21 cellular contexts compared by ENCODE assay signal in the genomic region with DNA sequence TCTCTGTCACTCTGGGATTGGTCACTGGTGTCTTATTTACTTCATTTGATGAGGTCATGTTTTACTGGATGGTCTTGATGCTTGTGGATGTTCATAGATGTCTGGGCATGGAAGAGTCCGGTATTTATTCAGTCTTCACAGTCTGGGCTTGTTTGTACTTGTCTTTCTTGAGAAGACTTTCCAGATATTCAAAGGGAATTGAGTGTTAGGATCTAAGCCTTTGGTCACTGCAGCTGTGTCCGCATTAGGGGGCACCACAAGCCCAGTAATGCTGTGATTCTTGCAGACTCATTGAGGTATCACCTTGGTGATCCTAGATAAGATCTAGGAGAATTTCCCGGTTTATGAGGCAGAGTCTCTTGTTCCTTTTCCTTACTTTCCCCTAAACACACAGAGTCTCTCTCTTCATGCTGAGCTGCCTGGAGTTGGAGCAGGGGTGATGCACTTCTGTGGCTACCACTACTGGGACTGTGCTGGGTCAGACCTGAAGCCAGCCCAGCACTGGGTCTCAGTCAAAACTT.
DNase-seq lines count a peak whose midpoint lies in the region; ATAC-seq and TF ChIP-seq lines count a peak whose summit lies in the region.
"Had no signal": no experiment of that assay in that cellular context is flagged by ENCODE, and none has a peak within 500 bp of the region (broad histone marks: within the 10 kb centered on the region; RNA-seq: fewer than 3 reads in every experiment).

No MANE protein-coding gene starts in this region.

- peaks cover 40% of the 10 kb centered on the region for H3K36me3 Mint-ChIP-seq in dendritic cell treated with granulocyte-macrophage colony-stimulating factor and Interleukin-4, amounts not matched to agents 40 ng/mL and 50 ng/mL, for 4 days (ENCODE audit: low read depth)
- H3K36me3 Mint-ChIP-seq in neural crest cell (ENCODE audit: low read depth) = peaks cover 16% of the 10 kb centered on the region
- no peaks in the 10 kb centered on the region for H3K36me3 Mint-ChIP-seq in stimulated activated effector memory CD8-positive, alpha-beta T cell treated with anti-CD3 and anti-CD28 coated beads, Interleukin-12 subunit alpha, Interleukin-12 subunit beta, amount 100 ng/mL, for 72 hours
- no peaks in the 10 kb centered on the region for H3K36me3 Mint-ChIP-seq in activated CD4-positive, alpha-beta T cell treated with anti-CD3 and anti-CD28 coated beads for 36 hours (ENCODE audit: low read depth)
- no peaks in the 10 kb centered on the region for H3K36me3 Mint-ChIP-seq in CD4-positive, alpha-beta T cell (ENCODE audit: low read depth)
- H3K36me3 Mint-ChIP-seq: activated naive CD4-positive, alpha-beta T cell treated with anti-CD3 and anti-CD28 coated beads, Interleukin-2, amount 50 U/mL, for 24 hours had no signal

- H3K9me3 ChIP-seq in HEK293 (ENCODE audit: control insufficient read depth, insufficient read depth, low read depth, low read length) = no peaks in the 10 kb centered on the region
- no peaks in the 10 kb centered on the region for H3K9me3 ChIP-seq in sigmoid colon
- H3K9me3 ChIP-seq in CD4-positive, alpha-beta T cell (ENCODE audit: control insufficient read depth, low read length) = no peaks in the 10 kb centered on the region
- H3K9me3 ChIP-seq: right atrium auricular region had no signal

- peak; percentile 8 for DNase-seq in RWPE1 (ENCODE audit: low spot score)
- DNase-seq in neural crest cell (ENCODE audit: low read depth, low spot score) = no peak
- DNase-seq in stimulated activated effector memory CD8-positive, alpha-beta T cell treated with anti-CD3 and anti-CD28 coated beads, Interleukin-12 subunit alpha, Interleukin-12 subunit beta, amount 100 ng/mL, for 72 hours (ENCODE audit: low spot score in 2 of 2) = no peak
- DNase-seq in sigmoid colon = no peak
- no peak for DNase-seq in activated CD4-positive, alpha-beta T cell treated with anti-CD3 and anti-CD28 coated beads for 36 hours
- no peak for DNase-seq in CD4-positive, alpha-beta T cell
- DNase-seq: activated CD4-positive, alpha-beta T cell treated with anti-CD3 and anti-CD28 coated beads for 1 hour; activated CD8-positive, alpha-beta memory T cell treated with anti-CD3 and anti-CD28 coated beads, Interleukin-2, amount 50 U/mL, for 4 hours; central memory CD4-positive, alpha-beta T cell; DMS153; foreskin fibroblast; NCI-H2081; NCI-H526 treated with DMSO at 0.1 percent for 48 hours; stimulated activated CD4-positive, alpha-beta T cell treated with anti-CD3 and anti-CD28 coated beads, Interleukin-2, amount 100 ng/mL, for 48 hours had no signal

- POLR2A ChIA-PET in HEK293 (lab: Yijun Ruan, JAX) (no interaction called here), RWPE1 (lab: Yijun Ruan, JAX; ENCODE audit: low non-redundant PET) (no interaction called here)
- POLR2A ChIA-PET in activated CD4-positive, alpha-beta T cell treated with anti-CD3 and anti-CD28 coated beads for 36 hours (lab: Charles Lee) = no interaction called here
- POLR2A ChIA-PET in CD4-positive, alpha-beta T cell (lab: Charles Lee) = interaction anchor here (0.6 kb wide), 1 partner anchor 105 kb away, joined by 3 read pairs; no protein-coding TSS in a partner anchor

- H3K4me3 ChIP-seq in HEK293 (ENCODE audit: low read depth, low read length) (no peak overlapping the region), sigmoid colon (no peak overlapping the region)
- H3K4me3 ChIP-seq: BLaER1, lung, right atrium auricular region had no signal

- no peak for ATAC-seq in stimulated activated effector memory CD8-positive, alpha-beta T cell treated with anti-CD3 and anti-CD28 coated beads, Interleukin-12 subunit alpha, Interleukin-12 subunit beta, amount 100 ng/mL, for 72 hours
- no peak for ATAC-seq in activated CD4-positive, alpha-beta T cell treated with anti-CD3 and anti-CD28 coated beads for 36 hours
- no peak for ATAC-seq in CD4-positive, alpha-beta T cell (ENCODE audit: poor library complexity)

- H3K27ac ChIP-seq in HEK293 (ENCODE audit: extremely low read depth, low read depth, low read length) (peak overlapping the region; percentile 56; the same call in 1 of the 2 replicates), RWPE1 (peak overlapping the region; percentile 55), sigmoid colon (no peak overlapping the region)
- H3K27ac ChIP-seq in CD4-positive, alpha-beta T cell (ENCODE audit: low read depth, low read length) = no peak overlapping the region
- H3K27ac ChIP-seq: BLaER1, right atrium auricular region had no signal

- H3K9me3 Mint-ChIP-seq in dendritic cell treated with granulocyte-macrophage colony-stimulating factor and Interleukin-4, amounts not matched to agents 40 ng/mL and 50 ng/mL, for 4 days = no peaks in the 10 kb centered on the region
- H3K9me3 Mint-ChIP-seq in neural crest cell = peaks cover 3% of the 10 kb centered on the region
- H3K9me3 Mint-ChIP-seq in stimulated activated effector memory CD8-positive, alpha-beta T cell treated with anti-CD3 and anti-CD28 coated beads, Interleukin-12 subunit alpha, Interleukin-12 subunit beta, amount 100 ng/mL, for 72 hours = no peaks in the 10 kb centered on the region
- no peaks in the 10 kb centered on the region for H3K9me3 Mint-ChIP-seq in activated CD4-positive, alpha-beta T cell treated with anti-CD3 and anti-CD28 coated beads for 36 hours (ENCODE audit: low read depth)
- H3K9me3 Mint-ChIP-seq in CD4-positive, alpha-beta T cell = no peaks in the 10 kb centered on the region
- H3K9me3 Mint-ChIP-seq: activated naive CD4-positive, alpha-beta T cell treated with anti-CD3 and anti-CD28 coated beads, Interleukin-2, amount 50 U/mL, for 24 hours; T-helper 2 cell treated with Interferon-gamma antibody and Interleukin-4, amounts not matched to agents 5 μg/mL and 100 μg/mL, for 36 hours had no signal

- no peaks in the 10 kb centered on the region for H3K27me3 ChIP-seq in sigmoid colon
- no peaks in the 10 kb centered on the region for H3K27me3 ChIP-seq in CD4-positive, alpha-beta T cell (ENCODE audit: control insufficient read depth, insufficient read depth, low read length)
- H3K27me3 ChIP-seq: BLaER1, right atrium auricular region had no signal

- TF ChIP-seq CTCF in HEK293 (tag by site-specific recombination; IDR thresholded peaks at IDR 0.05) (no peak), RWPE1 (conservative IDR thresholded peaks at IDR 0.05; ENCODE audit: low read depth) (no peak), neural crest cell (conservative IDR thresholded peaks at IDR 0.05) (no peak), sigmoid colon (IDR thresholded peaks at IDR 0.05) (no peak)
- no peak for TF ChIP-seq CTCF in CD4-positive, alpha-beta T cell (IDR thresholded peaks at IDR 0.05)

- TF ChIP-seq POLR2A in sigmoid colon (IDR thresholded peaks at IDR 0.05) = no peak

- no peaks in the 10 kb centered on the region for H3K27me3 Mint-ChIP-seq in dendritic cell treated with granulocyte-macrophage colony-stimulating factor and Interleukin-4, amounts not matched to agents 40 ng/mL and 50 ng/mL, for 4 days
- no peaks in the 10 kb centered on the region for H3K27me3 Mint-ChIP-seq in neural crest cell (ENCODE audit: low read depth)
- H3K27me3 Mint-ChIP-seq in activated CD4-positive, alpha-beta T cell treated with anti-CD3 and anti-CD28 coated beads for 36 hours = no peaks in the 10 kb centered on the region
- H3K27me3 Mint-ChIP-seq in CD4-positive, alpha-beta T cell = no peaks in the 10 kb centered on the region
- H3K27me3 Mint-ChIP-seq: activated naive CD4-positive, alpha-beta T cell treated with anti-CD3 and anti-CD28 coated beads, Interleukin-2, amount 50 U/mL, for 24 hours had no signal

- TF ChIP-seq EP300 in sigmoid colon (IDR thresholded peaks at IDR 0.05) = no peak

- intact Hi-C loops in dendritic cell treated with granulocyte-macrophage colony-stimulating factor and Interleukin-4, amounts not matched to agents 40 ng/mL and 50 ng/mL, for 4 days (cut with micrococcal nuclease) = no loop called here
- intact Hi-C loops in sigmoid colon (cut with DNase I) = no loop called here
- intact Hi-C loops in activated CD4-positive, alpha-beta T cell treated with anti-CD3 and anti-CD28 coated beads for 36 hours (cut with DNase I, micrococcal nuclease) = loop anchor here in 1 of 2 experiments (10.0 kb wide), 2 partner anchors 229 to 621 kb away; no protein-coding TSS in a partner anchor
- intact Hi-C loops in CD4-positive, alpha-beta T cell (cut with DNase I, micrococcal nuclease) = no loop called here

- H3K4me1 ChIP-seq in HEK293 (ENCODE audit: control insufficient read depth, insufficient read depth, low read length) = peaks cover 4% of the 10 kb centered on the region; the same call in 1 of the 2 replicates
- peaks cover 0 to 20% (median 8%) of the 10 kb centered on the region in 4 donors for H3K4me1 ChIP-seq in sigmoid colon
- H3K4me1 ChIP-seq: BLaER1 had no signal

- peak overlapping the region; percentile 23 for H3K27ac Mint-ChIP-seq in dendritic cell treated with granulocyte-macrophage colony-stimulating factor and Interleukin-4, amounts not matched to agents 40 ng/mL and 50 ng/mL, for 4 days
- peak overlapping the region; percentile 51 for H3K27ac Mint-ChIP-seq in neural crest cell (ENCODE audit: unreplicated experiment)
- no peak overlapping the region for H3K27ac Mint-ChIP-seq in stimulated activated effector memory CD8-positive, alpha-beta T cell treated with anti-CD3 and anti-CD28 coated beads, Interleukin-12 subunit alpha, Interleukin-12 subunit beta, amount 100 ng/mL, for 72 hours
- H3K27ac Mint-ChIP-seq in activated CD4-positive, alpha-beta T cell treated with anti-CD3 and anti-CD28 coated beads for 36 hours = no peak overlapping the region
- H3K27ac Mint-ChIP-seq in CD4-positive, alpha-beta T cell = no peak overlapping the region
- H3K27ac Mint-ChIP-seq: activated naive CD4-positive, alpha-beta T cell treated with anti-CD3 and anti-CD28 coated beads, Interleukin-2, amount 50 U/mL, for 24 hours; T-helper 2 cell treated with Interferon-gamma antibody and Interleukin-4, amounts not matched to agents 5 μg/mL and 100 μg/mL, for 36 hours had no signal

- peaks cover 16% of the 10 kb centered on the region for H3K4me1 Mint-ChIP-seq in dendritic cell treated with granulocyte-macrophage colony-stimulating factor and Interleukin-4, amounts not matched to agents 40 ng/mL and 50 ng/mL, for 4 days (ENCODE audit: low read depth)
- H3K4me1 Mint-ChIP-seq in neural crest cell = peaks cover 39% of the 10 kb centered on the region
- peaks cover 6% of the 10 kb centered on the region for H3K4me1 Mint-ChIP-seq in stimulated activated effector memory CD8-positive, alpha-beta T cell treated with anti-CD3 and anti-CD28 coated beads, Interleukin-12 subunit alpha, Interleukin-12 subunit beta, amount 100 ng/mL, for 72 hours
- peaks cover 22% of the 10 kb centered on the region for H3K4me1 Mint-ChIP-seq in activated CD4-positive, alpha-beta T cell treated with anti-CD3 and anti-CD28 coated beads for 36 hours
- H3K4me1 Mint-ChIP-seq in CD4-positive, alpha-beta T cell (ENCODE audit: low read depth) = peaks cover 24% of the 10 kb centered on the region

- no peak overlapping the region for H3K4me3 Mint-ChIP-seq in dendritic cell treated with granulocyte-macrophage colony-stimulating factor and Interleukin-4, amounts not matched to agents 40 ng/mL and 50 ng/mL, for 4 days
- H3K4me3 Mint-ChIP-seq in neural crest cell = no peak overlapping the region
- no peak overlapping the region for H3K4me3 Mint-ChIP-seq in stimulated activated effector memory CD8-positive, alpha-beta T cell treated with anti-CD3 and anti-CD28 coated beads, Interleukin-12 subunit alpha, Interleukin-12 subunit beta, amount 100 ng/mL, for 72 hours
- H3K4me3 Mint-ChIP-seq in activated CD4-positive, alpha-beta T cell treated with anti-CD3 and anti-CD28 coated beads for 36 hours = no peak overlapping the region
- no peak overlapping the region for H3K4me3 Mint-ChIP-seq in CD4-positive, alpha-beta T cell
- H3K4me3 Mint-ChIP-seq: activated naive CD4-positive, alpha-beta T cell treated with anti-CD3 and anti-CD28 coated beads, Interleukin-2, amount 50 U/mL, for 24 hours; T-helper 2 cell treated with Interferon-gamma antibody and Interleukin-4, amounts not matched to agents 5 μg/mL and 100 μg/mL, for 36 hours had no signal

- 83 to 89% methylated on average over 3 of the region's 3 CpGs for WGBS in sigmoid colon, 2 donors

- CTCF ChIA-PET in HEK293 (lab: Yijun Ruan, JAX) (interaction anchor here (0.5 to 5.3 kb wide), 7 partner anchors 12 to 628 kb away, joined by 3 to 56 read pairs (median 4); no protein-coding TSS in a partner anchor), RWPE1 (lab: Yijun Ruan, JAX) (interaction anchor here (0.7 to 0.8 kb wide), 2 partner anchors 97 to 214 kb away, joined by 3 to 4 read pairs; no protein-coding TSS in a partner anchor)
- CTCF ChIA-PET in activated CD4-positive, alpha-beta T cell treated with anti-CD3 and anti-CD28 coated beads for 36 hours (lab: Charles Lee) = interaction anchor here (0.9 to 5.0 kb wide), 3 partner anchors 92 to 103 kb away, joined by 3 to 28 read pairs (median 3); no protein-coding TSS in a partner anchor
- CTCF ChIA-PET in CD4-positive, alpha-beta T cell (lab: Charles Lee) = no interaction called here

- H3K36me3 ChIP-seq in HEK293 (ENCODE audit: control insufficient read depth in 2 of 2, insufficient read depth in 1 of 2, low read length in 2 of 2) (peaks cover 3 to 9% of the 10 kb centered on the region in 2 experiments; a peak in 2 of 3 replicates), sigmoid colon (no peaks in the 10 kb centered on the region)
- H3K36me3 ChIP-seq: right atrium auricular region had no signal

Comparison
In these comparisons a context has a peak if more than half of its experiments do, and no peak if none do; other contexts are left out.
1. H3K27ac ChIP-seq: peak in HEK293 (single experiment) and RWPE1 (single experiment); none in sigmoid colon (0 of 4) and CD4-positive, alpha-beta T cell (single experiment).
2. H3K27ac Mint-ChIP-seq: peak in dendritic cell treated with granulocyte-macrophage colony-stimulating factor and Interleukin-4, amounts not matched to agents 40 ng/mL and 50 ng/mL, for 4 days (single experiment) and neural crest cell (single experiment); none in stimulated activated effector memory CD8-positive, alpha-beta T cell treated with anti-CD3 and anti-CD28 coated beads, Interleukin-12 subunit alpha, Interleukin-12 subunit beta, amount 100 ng/mL, for 72 hours (single experiment), activated CD4-positive, alpha-beta T cell treated with anti-CD3 and anti-CD28 coated beads for 36 hours (single experiment) and CD4-positive, alpha-beta T cell (single experiment).